ENCODE assay signal across 8 cellular contexts in genomic region chrX:119574394-119575266, GRCh38. TPM values are rescaled to one million over a fixed set of nuclear protein-coding genes. Genes with fewer than 3 reads are reported as not detected.
DNase-seq lines count a peak whose midpoint lies in the region; ATAC-seq and TF ChIP-seq lines count a peak whose summit lies in the region.

Gene UBE2A, plus strand, starts transcription at chrX:119574563. Its CDS starts 149 bp downstream, at chrX:119574712.

- H3K4me1 ChIP-seq in DOHH2 (ENCODE audit: control insufficient read depth, low read length) (peaks cover 39% of the 10 kb centered on the region), Karpas-422 (ENCODE audit: low read length) (peaks cover 50% of the 10 kb centered on the region), Peyer's patch (peaks cover 0 to 13% (median 3%) of the 10 kb centered on the region in 4 donors), esophagus muscularis mucosa (peaks cover 11 to 28% (median 24%) of the 10 kb centered on the region in 4 donors), muscle layer of duodenum (ENCODE audit: control insufficient read depth in 1 of 2, insufficient read depth in 2 of 2, low read length in 2 of 2) (peaks cover 0 to 15% of the 10 kb centered on the region in 2 donors)

- H3K9me2 ChIP-seq in DOHH2 (replicated peaks; ENCODE audit: control insufficient read depth, low read length) (no peaks in the 10 kb centered on the region), Karpas-422 (replicated peaks; ENCODE audit: insufficient read depth, low read length) (no peaks in the 10 kb centered on the region)

- H3K36me3 ChIP-seq in DOHH2 (ENCODE audit: control insufficient read depth, low read length) (peaks cover 19% of the 10 kb centered on the region), Karpas-422 (ENCODE audit: insufficient read depth, low read length) (peaks cover 4% of the 10 kb centered on the region; the same call in 1 of the 2 replicates), Peyer's patch (no peaks in the 10 kb centered on the region), esophagus muscularis mucosa (peaks cover 0 to 4% (median 0%) of the 10 kb centered on the region in 4 donors), muscle layer of duodenum (ENCODE audit: control insufficient read depth in 1 of 2, insufficient read depth in 2 of 2, low read length in 2 of 2) (no peaks in the 10 kb centered on the region)

- H3K9me3 ChIP-seq in DOHH2 (ENCODE audit: control insufficient read depth, insufficient read depth, low read length), result no peaks in the 10 kb centered on the region
- H3K9me3 ChIP-seq in Karpas-422 (ENCODE audit: low read length), result no peaks in the 10 kb centered on the region
- H3K9me3 ChIP-seq in Peyer's patch, result no peaks in the 10 kb centered on the region
- H3K9me3 ChIP-seq in esophagus muscularis mucosa, result no peaks in the 10 kb centered on the region
- no peaks in the 10 kb centered on the region for H3K9me3 ChIP-seq in muscle layer of duodenum (ENCODE audit: control insufficient read depth in 1 of 2, low read length in 2 of 2)

- peak; percentile 83 for ATAC-seq in GM21825 (IDR thresholded peaks at IDR 0.05; ENCODE audit: unreplicated experiment)

- H3K79me2 ChIP-seq in DOHH2 (ENCODE audit: control insufficient read depth, low read length) (peaks cover 23% of the 10 kb centered on the region), Karpas-422 (ENCODE audit: low read length) (peaks cover 22% of the 10 kb centered on the region)

- H4K20me1 ChIP-seq in DOHH2 (ENCODE audit: control insufficient read depth, insufficient read depth, low read depth, low read length), result no peaks in the 10 kb centered on the region
- no peaks in the 10 kb centered on the region for H4K20me1 ChIP-seq in Karpas-422 (ENCODE audit: insufficient read depth, low read depth, low read length)

- DNase-seq in Karpas-422, result peak; percentile 96
- DNase-seq in Peyer's patch, result peak; percentile 89 to 96 (median 90)
- DNase-seq in activated T-cell treated with anti-CD3 and anti-CD28 coated beads, Interleukin-2, amount 50 U/mL, for 48 hours, result peak; percentile 89 to 91
- peak; percentile 95 for DNase-seq in esophagus muscularis mucosa (ENCODE audit: extremely low spot score)
- DNase-seq in stimulated activated CD8-positive, alpha-beta memory T cell treated with anti-CD3 and anti-CD28 coated beads, Interleukin-7, amount 100 ng/mL, for 4 hours (ENCODE audit: low read depth in 2 of 2), result peak; percentile 79 to 84

- peak within 1 kb of the TSS; percentile 67; the same call in 1 of the 2 replicates for H2AFZ ChIP-seq in Karpas-422 (ENCODE audit: low read length)

- H3F3A ChIP-seq in DOHH2 (ENCODE audit: control insufficient read depth, insufficient read depth), result 0 out of 2 replicates have a peak, but pooled peaks cover 3% of the 10 kb centered on the region

- no peaks in the 10 kb centered on the region for H3K27me3 ChIP-seq in DOHH2 (ENCODE audit: control insufficient read depth, low read length)
- no peaks in the 10 kb centered on the region for H3K27me3 ChIP-seq in Karpas-422 (ENCODE audit: low read length)
- H3K27me3 ChIP-seq in Peyer's patch, result no peaks in the 10 kb centered on the region
- no peaks in the 10 kb centered on the region for H3K27me3 ChIP-seq in esophagus muscularis mucosa
- no peaks in the 10 kb centered on the region for H3K27me3 ChIP-seq in muscle layer of duodenum (ENCODE audit: low read depth, low read length)

- intact Hi-C loops in esophagus muscularis mucosa (cut with DNase I), result no loop called here

- TF ChIP-seq CTCF in DOHH2 (IDR thresholded peaks at IDR 0.05; ENCODE audit: low read depth, low read length, poor library complexity, severe bottlenecking) (peak; percentile 29), Peyer's patch (IDR thresholded peaks at IDR 0.05) (peak in 4 of 6 experiments; percentile 21 to 48 (median 36)), esophagus muscularis mucosa (IDR thresholded peaks at IDR 0.05) (peak; percentile 19 to 46 (median 39))

- 40% methylated on average over 32 of the region's 86 CpGs for WGBS in esophagus muscularis mucosa

- TF ChIP-seq POLR2A in Peyer's patch (IDR thresholded peaks at IDR 0.05) (peak; percentile 79 to 85), esophagus muscularis mucosa (IDR thresholded peaks at IDR 0.05; ENCODE audit: low read depth) (peak; percentile 43)

- H3K27ac ChIP-seq in DOHH2 (ENCODE audit: low read depth, low read length) (peak within 1 kb of the TSS; percentile 67), Karpas-422 (ENCODE audit: low read length) (peak within 1 kb of the TSS; percentile 72), Peyer's patch (peak within 1 kb of the TSS; percentile 88 to 96 (median 94)), esophagus muscularis mucosa (replicated peaks in 1 of 4) (peak within 1 kb of the TSS; percentile 90 to 95 (median 94)), muscle layer of duodenum (ENCODE audit: low read length) (peak within 1 kb of the TSS; percentile 86)

- H3K4me3 ChIP-seq in DOHH2 (ENCODE audit: low read length) (peak within 1 kb of the TSS; percentile 73), Karpas-422 (ENCODE audit: low read length) (peak within 1 kb of the TSS; percentile 76), Peyer's patch (peak within 1 kb of the TSS; percentile 65 to 89 (median 82)), esophagus muscularis mucosa (peak within 1 kb of the TSS; percentile 68 to 85 (median 74)), muscle layer of duodenum (ENCODE audit: low read depth in 1 of 2, low read length in 2 of 2) (peak within 1 kb of the TSS; percentile 67 to 76)

- peak within 1 kb of the TSS; percentile 79 for H3K9ac ChIP-seq in Karpas-422 (ENCODE audit: low read length)

- no peak for TF ChIP-seq EP300 in esophagus muscularis mucosa (IDR thresholded peaks at IDR 0.05)

- H3K4me2 ChIP-seq in DOHH2 (ENCODE audit: low read length) (peak within 1 kb of the TSS; percentile 70), Karpas-422 (ENCODE audit: low read depth, low read length, poor library complexity, severe bottlenecking) (peak within 1 kb of the TSS; percentile 91)

RNA-seq across cellular contexts. Expression of gene UBE2A, which starts in this region (rescaled TPM):
- 43.0 and 54.7 TPM in 2 replicates for total RNA-seq in Karpas-422 (2014; rRNA removed; shearing (Covaris generic); ENCODE audit: low replicate concordance)
- total RNA-seq in Peyer's patch (10 to 100 TPM; 33.8 to 49.0 (median 35.7) TPM), esophagus muscularis mucosa (10 to 100 TPM; 24.5 to 39.9 (median 33.3) TPM)

Comparison
In these comparisons a context has a peak if more than half of its experiments do, and no peak if none do; other contexts are left out.
1. Peak in every context shown above with its lines: DNase-seq, ATAC-seq, H3K4me3 ChIP-seq and H3K27ac ChIP-seq.